Comparison of ENCODE assay signal across 9 cellular contexts in genomic region chr7:48096273-48096672, GRCh38. TPM values are rescaled to one million over a fixed set of nuclear protein-coding genes. Genes with fewer than 3 reads are reported as not detected.
DNase-seq lines count a peak whose midpoint lies in the region; ATAC-seq and TF ChIP-seq lines count a peak whose summit lies in the region.
"Had no signal": no experiment of that assay in that cellular context is flagged by ENCODE, and none has a peak within 500 bp of the region (broad histone marks: within the 10 kb centered on the region; RNA-seq: fewer than 3 reads in every experiment).

No MANE protein-coding gene starts in this region.

- H3K9me3 Mint-ChIP-seq in activated CD4-positive, alpha-beta T cell treated with anti-CD3 and anti-CD28 coated beads for 36 hours (ENCODE audit: low read depth): no peaks in the 10 kb centered on the region
- no peaks in the 10 kb centered on the region for H3K9me3 Mint-ChIP-seq in central memory CD8-positive, alpha-beta T cell

- peak overlapping the region; percentile 96 for H3K27ac ChIP-seq in parathyroid adenoma

- POLR2A ChIA-PET in activated CD4-positive, alpha-beta T cell treated with anti-CD3 and anti-CD28 coated beads for 36 hours (lab: Charles Lee): interaction anchor here (1.0 kb wide), 1 partner anchor 14 kb away, joined by 3 read pairs; no protein-coding TSS in a partner anchor

- CTCF ChIA-PET in activated CD4-positive, alpha-beta T cell treated with anti-CD3 and anti-CD28 coated beads for 36 hours (lab: Charles Lee): interaction anchor here (0.5 to 2.0 kb wide), 4 partner anchors 14 to 158 kb away, joined by 3 to 7 read pairs (median 4); no protein-coding TSS in a partner anchor

- intact Hi-C loops in activated CD4-positive, alpha-beta T cell treated with anti-CD3 and anti-CD28 coated beads for 36 hours (cut with DNase I, micrococcal nuclease): no loop called here

- H3K36me3 ChIP-seq in parathyroid adenoma (ENCODE audit: control insufficient read depth, insufficient read depth, low read length): no peaks in the 10 kb centered on the region

- peaks cover 9% of the 10 kb centered on the region for H3K79me2 ChIP-seq in parathyroid adenoma

- peaks cover 64% of the 10 kb centered on the region for H3K4me1 Mint-ChIP-seq in activated CD4-positive, alpha-beta T cell treated with anti-CD3 and anti-CD28 coated beads for 36 hours
- H3K4me1 Mint-ChIP-seq in central memory CD8-positive, alpha-beta T cell: peaks cover 84% of the 10 kb centered on the region

- H3K4me3 Mint-ChIP-seq in activated CD4-positive, alpha-beta T cell treated with anti-CD3 and anti-CD28 coated beads for 36 hours: peak overlapping the region; percentile 22
- peak overlapping the region; percentile 41 for H3K4me3 Mint-ChIP-seq in central memory CD8-positive, alpha-beta T cell

- H3K4me2 ChIP-seq in parathyroid adenoma (ENCODE audit: low read length): peak overlapping the region; percentile 57

- H3K36me3 Mint-ChIP-seq in activated CD4-positive, alpha-beta T cell treated with anti-CD3 and anti-CD28 coated beads for 36 hours (ENCODE audit: low read depth): peaks cover 74% of the 10 kb centered on the region
- H3K36me3 Mint-ChIP-seq in central memory CD8-positive, alpha-beta T cell (ENCODE audit: insufficient read depth): peaks cover 57% of the 10 kb centered on the region

- ATAC-seq in activated CD4-positive, alpha-beta T cell treated with anti-CD3 and anti-CD28 coated beads for 36 hours: peak; percentile 72
- ATAC-seq in central memory CD8-positive, alpha-beta T cell (replicated peaks; ENCODE audit: extremely low read depth, poor library complexity, severe bottlenecking): no peak
- ATAC-seq in GM19455 (IDR thresholded peaks at IDR 0.05; ENCODE audit: unreplicated experiment): no peak
- ATAC-seq in HG03097 (IDR thresholded peaks at IDR 0.05; ENCODE audit: low FRiP score, unreplicated experiment): no peak

- peak overlapping the region; percentile 71 for H3K27ac Mint-ChIP-seq in activated CD4-positive, alpha-beta T cell treated with anti-CD3 and anti-CD28 coated beads for 36 hours
- peak overlapping the region; percentile 86 for H3K27ac Mint-ChIP-seq in central memory CD8-positive, alpha-beta T cell (ENCODE audit: low read depth)

- TF ChIP-seq CTCF in parathyroid adenoma (IDR thresholded peaks at IDR 0.05): no peak

- peak; percentile 54 for DNase-seq in activated CD4-positive, alpha-beta T cell treated with anti-CD3 and anti-CD28 coated beads for 36 hours
- DNase-seq in activated CD4-positive, alpha-beta T cell treated with anti-CD3 and anti-CD28 coated beads for 1 hour: no peak
- DNase-seq in MV-4-11 (lab: John Stamatoyannopoulos, UW) (peak; percentile 59), putamen (ENCODE audit: low spot score) (no peak)
- DNase-seq in central memory CD8-positive, alpha-beta T cell (ENCODE audit: low spot score in 2 of 2): no peak
- DNase-seq: NCI-H1694 had no signal

- H2AFZ ChIP-seq in parathyroid adenoma: no peak overlapping the region

- H3K9me3 ChIP-seq in parathyroid adenoma (ENCODE audit: control insufficient read depth, low read length): no peaks in the 10 kb centered on the region

- peaks cover 74% of the 10 kb centered on the region for H3K4me1 ChIP-seq in parathyroid adenoma

- H3K4me3 ChIP-seq in parathyroid adenoma (ENCODE audit: low read depth, low read length): peak overlapping the region; percentile 43

- H3K9ac ChIP-seq in parathyroid adenoma: no peak overlapping the region

- no peaks in the 10 kb centered on the region for H3K27me3 Mint-ChIP-seq in activated CD4-positive, alpha-beta T cell treated with anti-CD3 and anti-CD28 coated beads for 36 hours
- H3K27me3 Mint-ChIP-seq in central memory CD8-positive, alpha-beta T cell: no peaks in the 10 kb centered on the region

- no peaks in the 10 kb centered on the region for H3K27me3 ChIP-seq in parathyroid adenoma (ENCODE audit: control insufficient read depth, insufficient read depth, low read length)

RNA-seq across cellular contexts. Expression of gene UPP1, which starts 7.2 kb away (rescaled TPM):
- 10 to 100 TPM; 51.6 to 70.7 TPM for total RNA-seq in activated CD4-positive, alpha-beta T cell treated with anti-CD3 and anti-CD28 coated beads for 36 hours

Comparison
In these comparisons a context has a peak if more than half of its experiments do, and no peak if none do; other contexts are left out.
1. DNase-seq: peak in activated CD4-positive, alpha-beta T cell treated with anti-CD3 and anti-CD28 coated beads for 36 hours (single experiment) and MV-4-11 (single experiment); none in activated CD4-positive, alpha-beta T cell treated with anti-CD3 and anti-CD28 coated beads for 1 hour (single experiment), central memory CD8-positive, alpha-beta T cell (0 of 2) and putamen (single experiment).